In the genomic region with DNA sequence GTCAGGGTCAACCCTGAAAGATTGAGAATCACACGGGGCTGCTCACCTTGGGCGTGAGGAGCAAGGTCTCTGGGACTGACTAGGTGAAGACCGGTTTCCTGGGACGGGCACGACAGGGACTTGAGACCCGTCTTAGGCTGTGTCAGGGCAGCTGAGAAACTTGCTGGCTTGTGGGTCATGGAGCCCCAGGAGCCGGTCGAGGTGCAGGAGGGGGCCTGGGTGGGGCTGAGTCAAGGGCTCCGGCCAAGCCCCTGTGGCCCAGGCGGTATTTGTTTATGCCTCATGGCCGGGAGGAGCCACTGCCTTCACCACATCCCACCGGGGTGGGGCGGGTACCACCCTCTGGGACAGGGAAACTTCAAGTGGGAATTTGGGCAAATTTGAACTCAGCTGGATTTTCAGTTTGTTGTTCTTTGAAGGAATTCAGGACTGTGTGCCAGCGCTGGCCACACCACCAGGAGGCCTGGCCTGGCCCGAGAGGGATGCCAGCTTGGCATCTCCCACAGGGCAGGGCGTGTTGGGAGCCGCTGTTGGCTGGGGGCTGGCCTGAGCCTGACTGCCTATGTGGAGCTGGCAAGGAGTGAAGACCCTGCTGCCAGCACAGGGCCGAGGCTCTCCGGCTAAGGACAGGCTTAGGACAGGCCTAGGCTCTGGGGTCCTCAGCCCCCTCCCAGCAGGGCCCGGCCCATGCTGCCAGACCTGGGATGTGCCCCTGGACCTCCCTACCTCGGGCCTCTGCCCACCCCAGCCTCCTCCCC, we compare ENCODE assay signal across 10 cellular contexts.
DNase-seq lines count a peak whose midpoint lies in the region; ATAC-seq and TF ChIP-seq lines count a peak whose summit lies in the region.
"Had no signal": no experiment of that assay in that cellular context is flagged by ENCODE, and none has a peak within 500 bp of the region (broad histone marks: within the 10 kb centered on the region; RNA-seq: fewer than 3 reads in every experiment).

No MANE protein-coding gene starts in this region.

- no peaks in the 10 kb centered on the region for H3K27me3 Mint-ChIP-seq in activated T-helper 2 cell treated with anti-CD3 and anti-CD28 coated beads, Interferon-gamma antibody, Interleukin-2, Interleukin-4, amounts not matched to agents 10 μg/mL and 5 μg/mL and 100 μg/mL, durations not matched to agents 14 hours and 24 hours and 36 hours (ENCODE audit: low read depth)

- H3K4me3 ChIP-seq in GM23248 (peak overlapping the region; percentile 34), heart left ventricle (no peak overlapping the region), spleen (no peak overlapping the region), HAP-1 (no peak overlapping the region)
- H3K4me3 ChIP-seq: dorsolateral prefrontal cortex had no signal

- H3K9ac ChIP-seq in GM23248: peak overlapping the region; percentile 93

- ATAC-seq in heart left ventricle (peak; percentile 43 to 74 (median 66)), GM19463 (IDR thresholded peaks at IDR 0.05; ENCODE audit: unreplicated experiment) (no peak)

- H3K4me1 ChIP-seq in GM23248 (ENCODE audit: insufficient read depth) (peaks cover 78% of the 10 kb centered on the region), heart left ventricle (peaks cover 0 to 76% (median 35%) of the 10 kb centered on the region in 12 donors), spleen (peaks cover 11 to 41% (median 34%) of the 10 kb centered on the region in 6 donors), HAP-1 (no peaks in the 10 kb centered on the region)

- no peak overlapping the region for H2AFZ ChIP-seq in GM23248

- H3K4me3 Mint-ChIP-seq in activated T-helper 2 cell treated with anti-CD3 and anti-CD28 coated beads, Interferon-gamma antibody, Interleukin-2, Interleukin-4, amounts not matched to agents 10 μg/mL and 5 μg/mL and 100 μg/mL, durations not matched to agents 14 hours and 24 hours and 36 hours (ENCODE audit: low read depth): no peak overlapping the region

- no peaks in the 10 kb centered on the region for H3K9me2 ChIP-seq in GM23248 (ENCODE audit: insufficient read depth)

- H3F3A ChIP-seq in GM23248 (ENCODE audit: insufficient read depth): peaks cover 49% of the 10 kb centered on the region

- no peak for TF ChIP-seq POLR2A in heart left ventricle (IDR thresholded peaks at IDR 0.05)
- no peak for TF ChIP-seq POLR2A in spleen (IDR thresholded peaks at IDR 0.05)

- peaks cover 37% of the 10 kb centered on the region for H3K4me1 Mint-ChIP-seq in activated T-helper 2 cell treated with anti-CD3 and anti-CD28 coated beads, Interferon-gamma antibody, Interleukin-2, Interleukin-4, amounts not matched to agents 10 μg/mL and 5 μg/mL and 100 μg/mL, durations not matched to agents 14 hours and 24 hours and 36 hours (ENCODE audit: low read depth)

- WGBS in GM23248 (ENCODE audit: low coverage in 1 of 2, low lambda C conversion rate in 2 of 2, missing lambda C conversion rate in 2 of 2), 2 experiments: 1 to 3% methylated on average over 20 of the region's 21 CpGs
- 68 to 73% (median 71%) methylated on average over 17 to 21 of the region's 21 CpGs for WGBS in heart left ventricle, 4 donors
- WGBS in spleen, 5 donors: 75 to 88% (median 81%) methylated on average over 14 to 21 of the region's 21 CpGs

- H3K9me3 ChIP-seq in GM23248 (ENCODE audit: low read depth): no peaks in the 10 kb centered on the region
- no peaks in the 10 kb centered on the region for H3K9me3 ChIP-seq in heart left ventricle
- no peaks in the 10 kb centered on the region for H3K9me3 ChIP-seq in spleen
- H3K9me3 ChIP-seq in HAP-1: no peaks in the 10 kb centered on the region

- H3K27ac ChIP-seq in GM23248 (peak overlapping the region; percentile 100), heart left ventricle (peak overlapping the region in 6 of 12 donors; percentile 17 to 55 (median 32)), spleen (no peak overlapping the region)
- H3K27ac ChIP-seq: VCaP had no signal

- DNase-seq in GM23248 (peak; percentile 93), heart left ventricle (peak; percentile 50 to 83 (median 56)), spleen (peak; percentile 76), CD1c-positive myeloid dendritic cell (ENCODE audit: extremely low spot score) (no peak), HAP-1 (ENCODE audit: low spot score in 2 of 2) (no peak)
- peak; percentile 6 for DNase-seq in activated T-helper 2 cell treated with anti-CD3 and anti-CD28 coated beads, Interferon-gamma antibody, Interleukin-2, Interleukin-4, amounts not matched to agents 10 μg/mL and 5 μg/mL and 100 μg/mL, durations not matched to agents 14 hours and 24 hours and 36 hours (ENCODE audit: low spot score)
- DNase-seq: NCI-H526 treated with DMSO at 0.1 percent for 48 hours had no signal

- H3K27me3 ChIP-seq in GM23248 (replicated peaks; ENCODE audit: insufficient read depth) (no peaks in the 10 kb centered on the region), heart left ventricle (no peaks in the 10 kb centered on the region), spleen (replicated peaks in 1 of 7) (peaks cover 0 to 24% (median 0%) of the 10 kb centered on the region in 7 donors), HAP-1 (ENCODE audit: low read depth) (peaks cover 23% of the 10 kb centered on the region)

- peak in 5 of 12 donors; percentile 4 to 20 (median 19) for TF ChIP-seq CTCF in heart left ventricle (IDR thresholded peaks at IDR 0.05)
- TF ChIP-seq CTCF in spleen (IDR thresholded peaks at IDR 0.05 in 8 of 11, conservative IDR thresholded peaks at IDR 0.05 in 3 of 11): no peak

- no peaks in the 10 kb centered on the region; the same call in 1 of the 2 replicates for H3K79me2 ChIP-seq in GM23248 (ENCODE audit: insufficient read depth)

- in situ Hi-C loops in GM23248 (cut with MboI) (no loop called here), HAP-1 (cut with MboI; ENCODE audit: low sequenced_read_pairs) (no loop called here)

- H3K27ac Mint-ChIP-seq in activated T-helper 2 cell treated with anti-CD3 and anti-CD28 coated beads, Interferon-gamma antibody, Interleukin-2, Interleukin-4, amounts not matched to agents 10 μg/mL and 5 μg/mL and 100 μg/mL, durations not matched to agents 14 hours and 24 hours and 36 hours: peak overlapping the region; percentile 65

- H3K36me3 ChIP-seq in GM23248 (ENCODE audit: low read depth): no peaks in the 10 kb centered on the region
- no peaks in the 10 kb centered on the region for H3K36me3 ChIP-seq in heart left ventricle
- no peaks in the 10 kb centered on the region for H3K36me3 ChIP-seq in spleen
- H3K36me3 ChIP-seq in HAP-1 (replicated peaks): no peaks in the 10 kb centered on the region

- H4K20me1 ChIP-seq in GM23248 (ENCODE audit: insufficient read depth): no peaks in the 10 kb centered on the region

- no peaks in the 10 kb centered on the region for H3K36me3 Mint-ChIP-seq in activated T-helper 2 cell treated with anti-CD3 and anti-CD28 coated beads, Interferon-gamma antibody, Interleukin-2, Interleukin-4, amounts not matched to agents 10 μg/mL and 5 μg/mL and 100 μg/mL, durations not matched to agents 14 hours and 24 hours and 36 hours (ENCODE audit: low read depth)

- H3K9me3 Mint-ChIP-seq in activated T-helper 2 cell treated with anti-CD3 and anti-CD28 coated beads, Interferon-gamma antibody, Interleukin-2, Interleukin-4, amounts not matched to agents 10 μg/mL and 5 μg/mL and 100 μg/mL, durations not matched to agents 14 hours and 24 hours and 36 hours: no peaks in the 10 kb centered on the region

- intact Hi-C loops in activated T-helper 2 cell treated with anti-CD3 and anti-CD28 coated beads, Interferon-gamma antibody, Interleukin-2, Interleukin-4, amounts not matched to agents 10 μg/mL and 5 μg/mL and 100 μg/mL, durations not matched to agents 14 hours and 24 hours and 36 hours (cut with micrococcal nuclease): no loop called here
- intact Hi-C loops in heart left ventricle (cut with DNase I): no loop called here
- intact Hi-C loops in spleen (cut with DNase I; ENCODE audit: low total_unique reads): no loop called here

- peak overlapping the region; percentile 59 for H3K4me2 ChIP-seq in GM23248 (ENCODE audit: unreplicated experiment)

Comparison
In these comparisons a context has a peak if more than half of its experiments do, and no peak if none do; other contexts are left out.
1. DNase-seq: peak in GM23248 (single experiment), activated T-helper 2 cell treated with anti-CD3 and anti-CD28 coated beads, Interferon-gamma antibody, Interleukin-2, Interleukin-4, amounts not matched to agents 10 μg/mL and 5 μg/mL and 100 μg/mL, durations not matched to agents 14 hours and 24 hours and 36 hours (single experiment), heart left ventricle (5 of 5) and spleen (single experiment); none in CD1c-positive myeloid dendritic cell (single experiment) and HAP-1 (0 of 2).